Comparison of ENCODE assay signal across 8 cellular contexts in the genomic region with DNA sequence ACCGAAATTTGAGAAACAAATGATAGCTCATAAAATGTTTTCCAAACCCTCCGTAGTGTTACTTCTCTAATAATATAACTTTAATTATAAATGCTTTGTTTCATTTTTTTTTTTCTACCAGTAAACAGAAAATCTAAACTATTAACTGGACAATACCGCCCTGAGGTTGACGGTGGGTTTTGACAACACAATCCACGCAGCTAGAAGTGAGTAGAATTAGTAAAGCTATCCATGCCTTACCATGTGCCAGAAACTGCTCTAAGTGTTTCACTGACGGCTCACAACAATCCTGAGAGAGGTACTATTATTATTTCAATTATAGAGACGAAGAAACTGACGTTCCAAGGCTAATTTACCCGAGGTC. TPM values are rescaled to one million over a fixed set of nuclear protein-coding genes. Genes with fewer than 3 reads are reported as not detected.
DNase-seq lines count a peak whose midpoint lies in the region; FAIRE-seq and TF ChIP-seq lines count a peak whose summit lies in the region.

No MANE protein-coding gene starts in this region.

- no peak for TF ChIP-seq CTCF in cardiac muscle cell (IDR thresholded peaks at IDR 0.05; ENCODE audit: low read depth, low read length)
- TF ChIP-seq CTCF in kidney (IDR thresholded peaks at IDR 0.05; ENCODE audit: borderline replicate concordance, extremely low read depth, insufficient read depth): no peak

- H3K4me1 ChIP-seq in cardiac muscle cell (ENCODE audit: low read depth) (no peaks in the 10 kb centered on the region), kidney (ENCODE audit: control insufficient read depth in 1 of 2, insufficient read depth in 1 of 2, low read depth in 1 of 2, low read length in 2 of 2) (peaks cover 0 to 2% of the 10 kb centered on the region in 2 donors), thymus (ENCODE audit: control insufficient read depth, insufficient read depth, low read length) (peaks cover 11% of the 10 kb centered on the region)

- DNase-seq in cardiac muscle cell (ENCODE audit: low read depth in 1 of 2, low spot score in 1 of 2): no peak
- no peak for DNase-seq in cardiac septum (ENCODE audit: low spot score)
- no peak for DNase-seq in activated T-helper 2 cell treated with anti-CD3 and anti-CD28 coated beads, Interferon-gamma antibody, Interleukin-2, Interleukin-4, amounts not matched to agents 10 μg/mL and 5 μg/mL and 100 μg/mL, durations not matched to agents 14 hours and 24 hours and 36 hours (ENCODE audit: low spot score)
- no peak for DNase-seq in kidney
- DNase-seq in superior temporal gyrus (ENCODE audit: extremely low spot score): no peak
- DNase-seq in activated gamma-delta T cell treated with Interleukin-2 at 50 U/mL for 16 hours: no peak
- no peak for DNase-seq in Ammon's horn (ENCODE audit: low spot score)

- no peaks in the 10 kb centered on the region for H3K36me3 ChIP-seq in cardiac muscle cell
- no peaks in the 10 kb centered on the region for H3K36me3 ChIP-seq in kidney (ENCODE audit: control insufficient read depth in 1 of 2, insufficient read depth in 2 of 2, low read length in 2 of 2)
- no peaks in the 10 kb centered on the region for H3K36me3 ChIP-seq in thymus (ENCODE audit: control insufficient read depth, insufficient read depth)

- peak overlapping the region; percentile 75 to 96 for H3K9ac ChIP-seq in kidney (ENCODE audit: low read length in 2 of 2)

- H3K4me3 Mint-ChIP-seq in activated T-helper 2 cell treated with anti-CD3 and anti-CD28 coated beads, Interferon-gamma antibody, Interleukin-2, Interleukin-4, amounts not matched to agents 10 μg/mL and 5 μg/mL and 100 μg/mL, durations not matched to agents 14 hours and 24 hours and 36 hours (ENCODE audit: low read depth): peak overlapping the region; percentile 94

- H3K27me3 Mint-ChIP-seq in activated T-helper 2 cell treated with anti-CD3 and anti-CD28 coated beads, Interferon-gamma antibody, Interleukin-2, Interleukin-4, amounts not matched to agents 10 μg/mL and 5 μg/mL and 100 μg/mL, durations not matched to agents 14 hours and 24 hours and 36 hours (ENCODE audit: low read depth): no peaks in the 10 kb centered on the region

- 8% methylated on average over 9 of the region's 9 CpGs for WGBS in thymus

- H3K27ac ChIP-seq in cardiac muscle cell: peak overlapping the region; percentile 81
- H3K27ac ChIP-seq in kidney (ENCODE audit: low read depth in 2 of 2, low read length in 2 of 2): peak overlapping the region; percentile 51 to 80
- peak overlapping the region; percentile 94 for H3K27ac ChIP-seq in thymus (ENCODE audit: low read depth)

- H3K4me3 ChIP-seq in cardiac muscle cell (peak overlapping the region; percentile 80), kidney (ENCODE audit: low read length in 2 of 2) (peak overlapping the region; percentile 96 to 100), thymus (ENCODE audit: low read length) (peak overlapping the region; percentile 96)

- H3K36me3 Mint-ChIP-seq in activated T-helper 2 cell treated with anti-CD3 and anti-CD28 coated beads, Interferon-gamma antibody, Interleukin-2, Interleukin-4, amounts not matched to agents 10 μg/mL and 5 μg/mL and 100 μg/mL, durations not matched to agents 14 hours and 24 hours and 36 hours (ENCODE audit: low read depth): no peaks in the 10 kb centered on the region

- H3K9me3 Mint-ChIP-seq in activated T-helper 2 cell treated with anti-CD3 and anti-CD28 coated beads, Interferon-gamma antibody, Interleukin-2, Interleukin-4, amounts not matched to agents 10 μg/mL and 5 μg/mL and 100 μg/mL, durations not matched to agents 14 hours and 24 hours and 36 hours: no peaks in the 10 kb centered on the region

- H3K4me1 Mint-ChIP-seq in activated T-helper 2 cell treated with anti-CD3 and anti-CD28 coated beads, Interferon-gamma antibody, Interleukin-2, Interleukin-4, amounts not matched to agents 10 μg/mL and 5 μg/mL and 100 μg/mL, durations not matched to agents 14 hours and 24 hours and 36 hours (ENCODE audit: low read depth): peaks cover 17% of the 10 kb centered on the region

- peak overlapping the region; percentile 94 for H3K27ac Mint-ChIP-seq in activated T-helper 2 cell treated with anti-CD3 and anti-CD28 coated beads, Interferon-gamma antibody, Interleukin-2, Interleukin-4, amounts not matched to agents 10 μg/mL and 5 μg/mL and 100 μg/mL, durations not matched to agents 14 hours and 24 hours and 36 hours

- H3K27me3 ChIP-seq in cardiac muscle cell (no peaks in the 10 kb centered on the region), thymus (ENCODE audit: control insufficient read depth, insufficient read depth) (no peaks in the 10 kb centered on the region)

- FAIRE-seq in kidney (lab: Jason Lieb, UNC): no peak

- intact Hi-C loops in cardiac septum (cut with DNase I): loop anchor here (1.0 kb wide), 1 partner anchor 14 kb away; no protein-coding TSS in a partner anchor
- intact Hi-C loops in activated T-helper 2 cell treated with anti-CD3 and anti-CD28 coated beads, Interferon-gamma antibody, Interleukin-2, Interleukin-4, amounts not matched to agents 10 μg/mL and 5 μg/mL and 100 μg/mL, durations not matched to agents 14 hours and 24 hours and 36 hours (cut with micrococcal nuclease): loop anchor here (1.0 kb wide), 1 partner anchor 14 kb away; no protein-coding TSS in a partner anchor
- intact Hi-C loops in kidney (cut with DNase I): no loop called here

- no peaks in the 10 kb centered on the region for H3K9me3 ChIP-seq in cardiac muscle cell (ENCODE audit: low read depth)
- no peaks in the 10 kb centered on the region for H3K9me3 ChIP-seq in kidney (ENCODE audit: control insufficient read depth in 1 of 2, low read length in 2 of 2)
- H3K9me3 ChIP-seq in thymus (ENCODE audit: control insufficient read depth): no peaks in the 10 kb centered on the region

RNA-seq across cellular contexts. Expression of gene NDUFAF1, which starts 0.4 kb away (rescaled TPM):
- total RNA-seq in cardiac muscle cell (27.7 and 40.0 TPM in 2 replicates), cardiac septum (29.7 TPM), kidney (19.4 TPM)
- polyA plus RNA-seq in cardiac muscle cell (45.4 and 49.5 TPM in 2 replicates), kidney (ENCODE audit: insufficient read depth, low read depth, low replicate concordance) (35.8 TPM), thymus (19.5 TPM)
- 27.3 and 27.6 TPM in 2 replicates for total RNA-seq in activated T-helper 2 cell treated with anti-CD3 and anti-CD28 coated beads, Interferon-gamma antibody, Interleukin-2, Interleukin-4, amounts not matched to agents 10 μg/mL and 5 μg/mL and 100 μg/mL, durations not matched to agents 14 hours and 24 hours and 36 hours

RNA-seq across cellular contexts. Expression of gene RTF1, which starts 15.0 kb away (rescaled TPM):
- total RNA-seq in cardiac muscle cell (31.2 and 39.7 TPM in 2 replicates), cardiac septum (26.8 TPM), kidney (29.7 TPM)
- polyA plus RNA-seq in cardiac muscle cell (89.1 and 119 TPM in 2 replicates), kidney (ENCODE audit: insufficient read depth, low read depth, low replicate concordance) (14.8 TPM), thymus (19.0 TPM)
- total RNA-seq in activated T-helper 2 cell treated with anti-CD3 and anti-CD28 coated beads, Interferon-gamma antibody, Interleukin-2, Interleukin-4, amounts not matched to agents 10 μg/mL and 5 μg/mL and 100 μg/mL, durations not matched to agents 14 hours and 24 hours and 36 hours: 40.1 and 40.7 TPM in 2 replicates
